ENCODE assay signal across 3 cellular contexts in the genomic region with DNA sequence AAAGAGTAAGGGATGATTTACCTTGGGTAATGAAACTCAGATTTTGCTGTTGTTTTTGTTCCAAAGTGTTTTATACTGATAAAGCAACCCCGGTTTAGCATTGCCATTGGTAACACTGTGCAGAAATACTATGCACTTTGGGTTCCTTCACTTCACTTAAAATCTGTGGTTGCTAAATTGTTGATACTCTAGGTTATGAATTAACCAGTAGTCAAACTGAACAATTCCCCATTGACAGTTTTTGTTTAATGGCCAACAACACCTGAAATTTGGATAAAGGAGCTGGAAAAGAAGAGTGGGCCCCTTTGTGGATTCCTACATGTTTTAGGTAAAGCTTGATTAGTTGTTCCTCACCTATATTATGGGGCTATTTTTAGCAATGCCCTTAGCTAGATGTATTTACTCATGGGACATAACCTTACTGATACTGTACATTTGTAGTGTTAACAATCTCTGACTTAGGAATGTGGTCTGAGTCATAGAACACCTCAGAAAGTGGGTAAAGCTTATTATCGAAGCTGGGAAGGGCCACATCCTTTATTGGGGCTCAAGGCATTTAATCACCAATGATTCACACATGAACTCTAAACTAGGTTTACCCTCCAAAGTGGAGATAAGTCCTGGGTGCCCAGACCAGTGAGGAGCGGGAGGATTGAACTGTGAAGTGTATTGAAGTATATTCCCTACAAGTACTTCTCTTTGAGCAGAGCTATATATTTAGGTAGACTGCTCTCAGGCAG.
TF ChIP-seq lines count a peak whose summit lies in the region.

No MANE protein-coding gene starts in this region.

TF ChIP-seq in endothelial cell of umbilical vein, 7 proteins besides CTCF, POLR2A, EP300 and RAD21:
- TF ChIP-seq, protein P1, sequence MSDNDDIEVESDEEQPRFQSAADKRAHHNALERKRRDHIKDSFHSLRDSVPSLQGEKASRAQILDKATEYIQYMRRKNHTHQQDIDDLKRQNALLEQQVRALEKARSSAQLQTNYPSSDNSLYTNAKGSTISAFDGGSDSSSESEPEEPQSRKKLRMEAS (IDR thresholded peaks at IDR 0.05; ENCODE audit: insufficient read depth, insufficient read length) = no peak
- TF ChIP-seq GATA2 (IDR thresholded peaks at IDR 0.05; ENCODE audit: insufficient read depth, insufficient read length, low read depth, low read length) (peak; percentile 53), JUN (IDR thresholded peaks at IDR 0.05; ENCODE audit: borderline replicate concordance, insufficient read depth, insufficient read length, low read depth) (no peak), EZH2 (IDR thresholded peaks at IDR 0.05; ENCODE audit: borderline replicate concordance, low read depth, low read length, severe bottlenecking) (no peak), FOS (IDR thresholded peaks at IDR 0.05; ENCODE audit: borderline replicate concordance, insufficient read depth, low read length) (peak; percentile 59)

TF ChIP-seq in liver, 16 proteins besides CTCF, POLR2A, EP300 and RAD21:
- peak in 1 of 2 donors; percentile 65 for TF ChIP-seq RXRA (IDR thresholded peaks at IDR 0.05)
- TF ChIP-seq, protein P2, sequence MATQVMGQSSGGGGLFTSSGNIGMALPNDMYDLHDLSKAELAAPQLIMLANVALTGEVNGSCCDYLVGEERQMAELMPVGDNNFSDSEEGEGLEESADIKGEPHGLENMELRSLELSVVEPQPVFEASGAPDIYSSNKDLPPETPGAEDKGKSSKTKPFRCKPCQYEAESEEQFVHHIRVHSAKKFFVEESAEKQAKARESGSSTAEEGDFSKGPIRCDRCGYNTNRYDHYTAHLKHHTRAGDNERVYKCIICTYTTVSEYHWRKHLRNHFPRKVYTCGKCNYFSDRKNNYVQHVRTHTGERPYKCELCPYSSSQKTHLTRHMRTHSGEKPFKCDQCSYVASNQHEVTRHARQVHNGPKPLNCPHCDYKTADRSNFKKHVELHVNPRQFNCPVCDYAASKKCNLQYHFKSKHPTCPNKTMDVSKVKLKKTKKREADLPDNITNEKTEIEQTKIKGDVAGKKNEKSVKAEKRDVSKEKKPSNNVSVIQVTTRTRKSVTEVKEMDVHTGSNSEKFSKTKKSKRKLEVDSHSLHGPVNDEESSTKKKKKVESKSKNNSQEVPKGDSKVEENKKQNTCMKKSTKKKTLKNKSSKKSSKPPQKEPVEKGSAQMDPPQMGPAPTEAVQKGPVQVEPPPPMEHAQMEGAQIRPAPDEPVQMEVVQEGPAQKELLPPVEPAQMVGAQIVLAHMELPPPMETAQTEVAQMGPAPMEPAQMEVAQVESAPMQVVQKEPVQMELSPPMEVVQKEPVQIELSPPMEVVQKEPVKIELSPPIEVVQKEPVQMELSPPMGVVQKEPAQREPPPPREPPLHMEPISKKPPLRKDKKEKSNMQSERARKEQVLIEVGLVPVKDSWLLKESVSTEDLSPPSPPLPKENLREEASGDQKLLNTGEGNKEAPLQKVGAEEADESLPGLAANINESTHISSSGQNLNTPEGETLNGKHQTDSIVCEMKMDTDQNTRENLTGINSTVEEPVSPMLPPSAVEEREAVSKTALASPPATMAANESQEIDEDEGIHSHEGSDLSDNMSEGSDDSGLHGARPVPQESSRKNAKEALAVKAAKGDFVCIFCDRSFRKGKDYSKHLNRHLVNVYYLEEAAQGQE (IDR thresholded peaks at IDR 0.05) = no peak
- TF ChIP-seq, protein P1 (IDR thresholded peaks at IDR 0.05) = peak; percentile 26
- TF ChIP-seq YY1 (IDR thresholded peaks at IDR 0.05) = peak; percentile 80
- TF ChIP-seq NR2F2 (IDR thresholded peaks at IDR 0.05) = no peak
- TF ChIP-seq GABPA (IDR thresholded peaks at IDR 0.05 in 1 of 2, conservative IDR thresholded peaks at IDR 0.05 in 1 of 2) = peak in 1 of 2 donors; percentile 12
- no peak for TF ChIP-seq HNF4G (IDR thresholded peaks at IDR 0.05)
- peak; percentile 52 to 68 for TF ChIP-seq HNF4A (conservative IDR thresholded peaks at IDR 0.05)
- TF ChIP-seq JUND (IDR thresholded peaks at IDR 0.05) = peak in 1 of 2 donors; percentile 42
- TF ChIP-seq, protein P3, sequence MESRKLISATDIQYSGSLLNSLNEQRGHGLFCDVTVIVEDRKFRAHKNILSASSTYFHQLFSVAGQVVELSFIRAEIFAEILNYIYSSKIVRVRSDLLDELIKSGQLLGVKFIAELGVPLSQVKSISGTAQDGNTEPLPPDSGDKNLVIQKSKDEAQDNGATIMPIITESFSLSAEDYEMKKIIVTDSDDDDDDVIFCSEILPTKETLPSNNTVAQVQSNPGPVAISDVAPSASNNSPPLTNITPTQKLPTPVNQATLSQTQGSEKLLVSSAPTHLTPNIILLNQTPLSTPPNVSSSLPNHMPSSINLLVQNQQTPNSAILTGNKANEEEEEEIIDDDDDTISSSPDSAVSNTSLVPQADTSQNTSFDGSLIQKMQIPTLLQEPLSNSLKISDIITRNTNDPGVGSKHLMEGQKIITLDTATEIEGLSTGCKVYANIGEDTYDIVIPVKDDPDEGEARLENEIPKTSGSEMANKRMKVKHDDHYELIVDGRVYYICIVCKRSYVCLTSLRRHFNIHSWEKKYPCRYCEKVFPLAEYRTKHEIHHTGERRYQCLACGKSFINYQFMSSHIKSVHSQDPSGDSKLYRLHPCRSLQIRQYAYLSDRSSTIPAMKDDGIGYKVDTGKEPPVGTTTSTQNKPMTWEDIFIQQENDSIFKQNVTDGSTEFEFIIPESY (IDR thresholded peaks at IDR 0.05) = peak; percentile 42
- peak; percentile 48 for TF ChIP-seq SP1 (IDR thresholded peaks at IDR 0.05)

TF ChIP-seq in HEK293T, 16 proteins besides CTCF, POLR2A, EP300 and RAD21:
- TF ChIP-seq ZNF384 (IDR thresholded peaks at IDR 0.05) (no peak), L3MBTL2 (conservative IDR thresholded peaks at IDR 0.05) (no peak), SUZ12 (IDR thresholded peaks at IDR 0.05) (no peak), BHLHE40 (IDR thresholded peaks at IDR 0.05; ENCODE audit: borderline replicate concordance) (no peak), LEF1 (IDR thresholded peaks at IDR 0.05; ENCODE audit: borderline replicate concordance) (no peak), FOXM1 (IDR thresholded peaks at IDR 0.05; ENCODE audit: borderline replicate concordance) (no peak), TARDBP (IDR thresholded peaks at IDR 0.05) (no peak), ARNT (IDR thresholded peaks at IDR 0.05) (no peak), HDGF (IDR thresholded peaks at IDR 0.05; ENCODE audit: borderline replicate concordance) (no peak), ELF4 (IDR thresholded peaks at IDR 0.05) (no peak), NFRKB (IDR thresholded peaks at IDR 0.05) (no peak), FOXK2 (IDR thresholded peaks at IDR 0.05) (no peak), FOXA1 (IDR thresholded peaks at IDR 0.05) (no peak), CTBP1 (IDR thresholded peaks at IDR 0.05; ENCODE audit: borderline replicate concordance) (no peak), SP1 (IDR thresholded peaks at IDR 0.05) (no peak)
- TF ChIP-seq, protein P4, sequence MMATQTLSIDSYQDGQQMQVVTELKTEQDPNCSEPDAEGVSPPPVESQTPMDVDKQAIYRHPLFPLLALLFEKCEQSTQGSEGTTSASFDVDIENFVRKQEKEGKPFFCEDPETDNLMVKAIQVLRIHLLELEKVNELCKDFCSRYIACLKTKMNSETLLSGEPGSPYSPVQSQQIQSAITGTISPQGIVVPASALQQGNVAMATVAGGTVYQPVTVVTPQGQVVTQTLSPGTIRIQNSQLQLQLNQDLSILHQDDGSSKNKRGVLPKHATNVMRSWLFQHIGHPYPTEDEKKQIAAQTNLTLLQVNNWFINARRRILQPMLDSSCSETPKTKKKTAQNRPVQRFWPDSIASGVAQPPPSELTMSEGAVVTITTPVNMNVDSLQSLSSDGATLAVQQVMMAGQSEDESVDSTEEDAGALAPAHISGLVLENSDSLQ (IDR thresholded peaks at IDR 0.05) = no peak
